16 cellular contexts compared by ENCODE assay signal in the genomic region with DNA sequence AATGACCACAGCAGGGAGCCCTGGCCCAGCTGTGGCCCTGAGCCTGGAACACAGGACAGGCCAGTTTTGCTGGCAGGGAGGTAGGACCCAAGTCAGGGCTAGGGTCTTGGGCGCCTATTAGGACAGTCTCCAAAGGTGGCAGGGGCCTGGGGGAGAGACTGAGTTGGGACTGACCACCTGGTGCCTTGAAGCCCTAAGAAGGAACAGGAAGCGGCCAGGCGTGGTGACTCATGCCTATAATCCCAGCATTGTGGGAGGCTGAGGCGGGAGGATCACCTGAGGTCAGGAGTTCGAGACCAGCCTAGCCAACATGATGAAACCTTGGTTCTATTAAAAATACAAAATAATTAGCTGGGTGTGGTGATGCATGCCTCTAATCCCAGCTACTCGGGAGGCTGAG. TPM values are rescaled to one million over a fixed set of nuclear protein-coding genes. Genes with fewer than 3 reads are reported as not detected.
DNase-seq lines count a peak whose midpoint lies in the region; ATAC-seq, FAIRE-seq and TF ChIP-seq lines count a peak whose summit lies in the region.
"Had no signal": no experiment of that assay in that cellular context is flagged by ENCODE, and none has a peak within 500 bp of the region (broad histone marks: within the 10 kb centered on the region; RNA-seq: fewer than 3 reads in every experiment).

No MANE protein-coding gene starts in this region.

- H3K9ac ChIP-seq in K562 (ENCODE audit: insufficient read depth in 1 of 2, low read depth in 2 of 2, low read length in 2 of 2): peak overlapping the region in 1 of 2 experiments; percentile 76; a peak in 1 of 4 replicates
- H3K9ac ChIP-seq in neuronal stem cell (ENCODE audit: low read depth, low read length, poor library complexity): no peak overlapping the region

- no peak overlapping the region for H3K4me3 ChIP-seq in A549
- H3K4me3 ChIP-seq in K562: no peak overlapping the region
- no peak overlapping the region for H3K4me3 ChIP-seq in neuronal stem cell (ENCODE audit: low read length in 2 of 2)

- H4K20me1 ChIP-seq in K562 (replicated peaks; ENCODE audit: control insufficient read depth, insufficient read depth, low read length): no peaks in the 10 kb centered on the region

- H3K9me3 ChIP-seq in A549 (no peaks in the 10 kb centered on the region), K562 (replicated peaks; ENCODE audit: control insufficient read depth, insufficient read depth, low read depth, low read length) (no peaks in the 10 kb centered on the region), neuronal stem cell (replicated peaks in 1 of 2; ENCODE audit: control insufficient read depth in 2 of 2, insufficient read depth in 1 of 2, low read depth in 1 of 2, low read length in 2 of 2) (peaks cover 0 to 4% of the 10 kb centered on the region in 2 donors)
- H3K9me3 ChIP-seq: BE2C had no signal

- CTCF ChIA-PET in A549 (lab: Yijun Ruan, JAX): interaction anchor here (0.8 to 2.4 kb wide), 5 partner anchors 16 to 122 kb away, joined by 3 to 5 read pairs (median 3); no protein-coding TSS in a partner anchor
- CTCF ChIA-PET in K562 (lab: Yijun Ruan, JAX; ENCODE audit: low intra/inter-chr PET ratio): no interaction called here

- FAIRE-seq in A549 (lab: Jason Lieb, UNC) (no peak), K562 (lab: Jason Lieb, UNC) (no peak)
- FAIRE-seq: A204.1, D721Med, GM12892 had no signal

- H3K36me3 ChIP-seq in K562 (ENCODE audit: control insufficient read depth, insufficient read depth, low read length) (no peaks in the 10 kb centered on the region), neuronal stem cell (replicated peaks in 1 of 2; ENCODE audit: control insufficient read depth in 2 of 2, insufficient read depth in 2 of 2, low read length in 2 of 2) (no peaks in the 10 kb centered on the region)
- H3K36me3 ChIP-seq: BE2C had no signal

- H3K27me3 ChIP-seq in K562 (ENCODE audit: control insufficient read depth in 2 of 2, insufficient read depth in 2 of 2, low read length in 2 of 2) (no peaks in the 10 kb centered on the region), neuronal stem cell (ENCODE audit: control insufficient read depth in 3 of 3, insufficient read depth in 3 of 3, low read depth in 1 of 3, low read length in 3 of 3) (peaks cover 0 to 37% (median 0%) of the 10 kb centered on the region in 3 experiments)
- H3K27me3 ChIP-seq: BE2C had no signal

- ATAC-seq in A549: no peak
- peak; percentile 47 for ATAC-seq in K562
- ATAC-seq in HG03442 (IDR thresholded peaks at IDR 0.05; ENCODE audit: unreplicated experiment): no peak

- no peak overlapping the region for H4K8ac ChIP-seq in neuronal stem cell (ENCODE audit: low read depth, low read length)

- H3K23ac ChIP-seq in neuronal stem cell (ENCODE audit: low read depth, low read length, poor library complexity): no peak overlapping the region

- no peak overlapping the region for H3K14ac ChIP-seq in neuronal stem cell (ENCODE audit: low read length)

- no peaks in the 10 kb centered on the region for H3K9me1 ChIP-seq in K562 (ENCODE audit: control insufficient read depth, insufficient read depth, low read length)

- H2BK120ac ChIP-seq in neuronal stem cell (ENCODE audit: low read depth, low read length): no peak overlapping the region

- 80% methylated on average over 6 of the region's 6 CpGs for WGBS in A549 (ENCODE audit: missing lambda C conversion rate)
- 40% methylated on average over 6 of the region's 6 CpGs for WGBS in K562 (ENCODE audit: insufficient coverage, low coverage, missing lambda C conversion rate)
- no CpG with 5 or more reads among the region's 6 CpGs for WGBS in neuronal stem cell (ENCODE audit: extremely low coverage in 2 of 2, insufficient read length in 2 of 2, insufficient replicate concordance in 1 of 2), 2 donors

- H3K4me1 ChIP-seq in A549 (no peaks in the 10 kb centered on the region), K562 (replicated peaks in 1 of 2; ENCODE audit: control insufficient read depth in 2 of 2, insufficient read depth in 2 of 2, low read length in 2 of 2) (peaks cover 0 to under 1% of the 10 kb centered on the region in 2 experiments; a peak in 2 of 5 replicates), neuronal stem cell (ENCODE audit: control insufficient read depth in 2 of 2, insufficient read depth in 1 of 2, low read depth in 1 of 2, low read length in 2 of 2) (no peaks in the 10 kb centered on the region)
- H3K4me1 ChIP-seq: BE2C had no signal

- POLR2A ChIA-PET in A549 (lab: Yijun Ruan, JAX) (no interaction called here), K562 (lab: Yijun Ruan, JAX) (interaction anchor here (0.7 to 2.2 kb wide), 5 partner anchors 9 to 37 kb away, joined by 3 to 9 read pairs (median 3); a partner anchor contains a TSS)

- no peak for DNase-seq in A549 (ENCODE audit: low read depth in 1 of 2, low spot score in 1 of 2)
- DNase-seq in M059J (ENCODE audit: low read depth): peak; percentile 43
- DNase-seq in K562 (ENCODE audit: extremely low read depth in 1 of 4, low spot score in 3 of 4): no peak
- DNase-seq in neuronal stem cell (ENCODE audit: low spot score): no peak
- DNase-seq in stimulated activated CD4-positive, alpha-beta T cell treated with anti-CD3 and anti-CD28 coated beads, Interleukin-2, amount 100 ng/mL, for 24 hours: no peak
- DNase-seq in activated gamma-delta T cell treated with Interleukin-2 at 50 U/mL for 16 hours: no peak
- no peak for DNase-seq in DMS 273 (lab: John Stamatoyannopoulos, UW; ENCODE audit: unreplicated experiment)
- DNase-seq: BE2C; CD4-positive, alpha-beta memory T cell; DND-41; GDM1 had no signal

- no peaks in the 10 kb centered on the region for H3K79me2 ChIP-seq in K562 (ENCODE audit: control insufficient read depth, insufficient read depth, low read length)

- TF ChIP-seq RAD21 in A549 (conservative IDR thresholded peaks at IDR 0.05 in 1 of 2, IDR thresholded peaks at IDR 0.05 in 1 of 2) (no peak), K562 (CRISPR knock-in tag; conservative IDR thresholded peaks at IDR 0.05 in 1 of 2, IDR thresholded peaks at IDR 0.05 in 1 of 2) (no peak)

- no peaks in the 10 kb centered on the region for H3K79me1 ChIP-seq in neuronal stem cell (ENCODE audit: low read depth, low read length)

- TF ChIP-seq EP300 in A549 (IDR thresholded peaks at IDR 0.05) (no peak), K562 (IDR thresholded peaks at IDR 0.05; ENCODE audit: low read length) (no peak)

- TF ChIP-seq CTCF in A549 (IDR thresholded peaks at IDR 0.05) (no peak), K562 (IDR thresholded peaks at IDR 0.05 in 2 of 3, conservative IDR thresholded peaks at IDR 0.05 in 1 of 3; ENCODE audit: insufficient read depth in 2 of 3, low read depth in 1 of 3, low read length in 3 of 3) (no peak)

- no TSS peak for BruUV-seq in K562 (replicated peaks; lab: Mats Ljungman, UMichigan)

- peak overlapping the region; percentile 25 for H2BK15ac ChIP-seq in neuronal stem cell (ENCODE audit: low read length)

- TF ChIP-seq POLR2A in A549 (IDR thresholded peaks at IDR 0.05; ENCODE audit: low read length) (no peak), K562 (conservative IDR thresholded peaks at IDR 0.05) (no peak)

- H3K4me2 ChIP-seq in A549 (no peak overlapping the region), K562 (ENCODE audit: insufficient read depth, low read length) (no peak overlapping the region), neuronal stem cell (ENCODE audit: insufficient read depth, low read length, poor library complexity, severe bottlenecking) (no peak overlapping the region)

- no peak overlapping the region for H3K4ac ChIP-seq in neuronal stem cell (ENCODE audit: low read length)

- no peak overlapping the region for H4K91ac ChIP-seq in neuronal stem cell (ENCODE audit: low read depth, low read length, poor library complexity)

- H2AK5ac ChIP-seq in neuronal stem cell (ENCODE audit: low read depth, low read length): peak overlapping the region; percentile 20

- no peak overlapping the region; a peak in 1 of 6 replicates for H3K27ac ChIP-seq in A549
- H3K27ac ChIP-seq in K562 (ENCODE audit: extremely low read depth, low read depth, low read length): no peak overlapping the region
- H3K27ac ChIP-seq in neuronal stem cell (replicated peaks; ENCODE audit: low read length): no peak overlapping the region
- H3K27ac ChIP-seq: C4-2B had no signal

- H2BK12ac ChIP-seq in neuronal stem cell (ENCODE audit: low read length): no peak overlapping the region

- no peak overlapping the region for H2BK5ac ChIP-seq in neuronal stem cell (ENCODE audit: low read length)

- intact Hi-C loops in K562 (cut with micrococcal nuclease): no loop called here

- in situ Hi-C loops in K562 (cut with MboI): no loop called here

- H2AFZ ChIP-seq in K562 (ENCODE audit: low read depth, low read length) (no peak overlapping the region), neuronal stem cell (ENCODE audit: low read length) (no peak overlapping the region)

- H3K18ac ChIP-seq in neuronal stem cell (ENCODE audit: low read length): peak overlapping the region; percentile 5

TF ChIP-seq in K562, 482 proteins besides CTCF, POLR2A, EP300 and RAD21 (continues in another document):
- TF ChIP-seq NR2F6 (CRISPR knock-in tag; IDR thresholded peaks at IDR 0.05): no peak

RNA-seq across cellular contexts. Expression of a gene that starts 18.7 kb away (rescaled TPM):
- polyA plus RNA-seq in A549 (2011; rRNA removed) (73.3 and 76.2 TPM in 2 replicates), A549 (2017; fragmentation: RNase III; extraction: RNeasy Plus Mini Kit Qiagen cat#74134 plus additional on column Dnase treatment) (66.2 to 73.8 TPM (median 66.5 TPM) in 3 replicates), K562 (2011; rRNA removed) (71.4 and 100 TPM in 2 replicates), K562 (2014; fragmentation: Illumina TruSeq; extraction: Trizol) (121 and 139 TPM in 2 replicates), K562 (2014; fragmentation: Nextera tagmentation; extraction: Ambion mirVana) (10 to 100 TPM; 12.3 to 14.8 TPM), K562 (2014; rRNA removed) (111 and 129 TPM in 2 replicates)
- 39.4 and 55.1 TPM in 2 replicates for polyA plus RNA-seq in A549 (2012; cell fraction: cytosol; rRNA removed)
- polyA plus RNA-seq in A549 (2012; cell fraction: nucleus; rRNA removed): 144 and 151 TPM in 2 replicates
- polyA minus RNA-seq in A549 (2011; rRNA and poly(A)+ RNA removed): 141 and 148 TPM in 2 replicates
- 24.6 and 43.3 TPM in 2 replicates for total RNA-seq in M059J (2014; rRNA removed; shearing (Covaris generic))
- total RNA-seq in K562 (2011; cell fraction: chromatin; rRNA removed; ENCODE audit: low replicate concordance): 361 and 756 TPM in 2 replicates
- 315 and 326 TPM in 2 replicates for total RNA-seq in K562 (2011; cell fraction: nucleolus; rRNA removed)
- total RNA-seq in K562 (2011; cell fraction: nucleoplasm; rRNA removed): 358 and 388 TPM in 2 replicates
- total RNA-seq in K562 (2014; rRNA removed) (106 and 223 TPM in 2 replicates), K562 (2014; rRNA removed; fragmentation: Illumina TruSeq; extraction: Trizol) (79.6 and 90.2 TPM in 2 replicates), K562 (2015; rRNA removed; fragmentation: Illumina TruSeq; extraction: Trizol) (91.9 and 93.2 TPM in 2 replicates), K562 (2021) (194 and 203 TPM in 2 replicates)
- polyA plus RNA-seq in K562 (2011; cell fraction: cytosol; rRNA removed): 56.5 and 73.9 TPM in 2 replicates
- 434 and 457 TPM in 2 replicates for polyA plus RNA-seq in K562 (2011; cell fraction: nucleus; rRNA removed)
- polyA plus RNA-seq in K562 (2012): 52.3 and 64.9 TPM in 2 replicates
- polyA minus RNA-seq in K562 (2011; rRNA and poly(A)+ RNA removed): 75.5 and 106 TPM in 2 replicates
- polyA minus RNA-seq in K562 (2011; cell fraction: cytosol; rRNA and poly(A)+ RNA removed): 40.8 and 83.0 TPM in 2 replicates
- 138 and 192 TPM in 2 replicates for polyA minus RNA-seq in K562 (2011; cell fraction: nucleus; rRNA and poly(A)+ RNA removed)
- polyA plus RNA-seq in neuronal stem cell (2013, experiment 1 of 2): 27.6 TPM
- polyA plus RNA-seq in neuronal stem cell (2013, experiment 2 of 2): 30.3 TPM
